8 cellular contexts compared by ENCODE assay signal in the genomic region with DNA sequence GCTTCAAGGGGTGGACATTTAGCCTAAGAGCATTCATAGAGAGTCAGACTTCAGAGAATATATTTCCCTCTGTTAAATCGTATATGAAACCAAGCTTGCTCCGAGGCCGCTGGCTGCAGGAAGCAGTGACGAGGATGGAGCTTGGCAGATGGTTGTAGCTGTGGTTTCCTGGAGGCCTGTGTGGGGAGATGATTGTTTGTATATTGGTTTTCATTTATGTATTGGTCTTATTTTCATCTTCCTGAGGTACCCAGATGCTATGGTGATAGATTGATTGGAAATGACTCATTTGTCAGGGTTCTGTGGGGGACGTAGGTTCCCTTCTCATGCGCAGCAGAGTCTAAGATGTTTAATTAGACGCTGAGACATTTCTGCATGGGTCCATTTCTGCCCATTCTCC. TPM values are rescaled to one million over a fixed set of nuclear protein-coding genes. Genes with fewer than 3 reads are reported as not detected.
DNase-seq lines count a peak whose midpoint lies in the region; ATAC-seq and TF ChIP-seq lines count a peak whose summit lies in the region.

No MANE protein-coding gene starts in this region.

- H3K4me1 Mint-ChIP-seq in CD8-positive, alpha-beta T cell (ENCODE audit: low read depth) = peaks cover 78% of the 10 kb centered on the region

- H3K9me3 ChIP-seq in CD8-positive, alpha-beta T cell (ENCODE audit: low read length) = no peaks in the 10 kb centered on the region

- H3K27me3 ChIP-seq in CD8-positive, alpha-beta T cell (ENCODE audit: insufficient read depth, low read length) = no peaks in the 10 kb centered on the region

- no peak for TF ChIP-seq CTCF in CD8-positive, alpha-beta T cell (IDR thresholded peaks at IDR 0.05)

- H3K4me1 ChIP-seq in CD8-positive, alpha-beta T cell (ENCODE audit: insufficient read depth, low read length) = peaks cover 57% of the 10 kb centered on the region

- peak overlapping the region; percentile 95 for H3K27ac Mint-ChIP-seq in CD8-positive, alpha-beta T cell

- H3K4me3 Mint-ChIP-seq in CD8-positive, alpha-beta T cell = peak overlapping the region; percentile 74

- POLR2A ChIA-PET in CD8-positive, alpha-beta T cell (lab: Charles Lee) = interaction anchor here (1.0 to 2.4 kb wide), 11 partner anchors 8 to 132 kb away, joined by 3 to 17 read pairs (median 6); partner anchors contain the start of gene MAN1C1

- no peaks in the 10 kb centered on the region for H3K27me3 Mint-ChIP-seq in CD8-positive, alpha-beta T cell (ENCODE audit: low read depth)

- peaks cover 10% of the 10 kb centered on the region for H3K36me3 ChIP-seq in CD8-positive, alpha-beta T cell (ENCODE audit: insufficient read depth, low read length)

- H3K36me3 Mint-ChIP-seq in CD8-positive, alpha-beta T cell = peaks cover 51% of the 10 kb centered on the region

- peak overlapping the region; percentile 7 for H3K4me3 ChIP-seq in CD8-positive, alpha-beta T cell (ENCODE audit: low read depth, low read length)

- peak overlapping the region; percentile 57 for H3K27ac ChIP-seq in CD8-positive, alpha-beta T cell (ENCODE audit: low read depth, low read length)

- H3K9me3 Mint-ChIP-seq in CD8-positive, alpha-beta T cell = peaks cover 16% of the 10 kb centered on the region

- DNase-seq in CD8-positive, alpha-beta T cell = peak; percentile 53 to 85 (median 70)
- peak; percentile 75 for DNase-seq in activated CD8-positive, alpha-beta memory T cell treated with anti-CD3 and anti-CD28 coated beads for 24 hours
- DNase-seq in fibroblast of gingiva (ENCODE audit: low read depth) = peak; percentile 63
- peak; percentile 28 for DNase-seq in stimulated activated CD8-positive, alpha-beta memory T cell treated with anti-CD3 and anti-CD28 coated beads, Interleukin-12 subunit alpha, Interleukin-12 subunit beta, amount 100 ng/mL, for 4 hours (ENCODE audit: low read depth)
- no peak for DNase-seq in kidney tubule cell (ENCODE audit: low spot score)
- DNase-seq in GOT3 (lab: John Stamatoyannopoulos, UW) = no peak

- CTCF ChIA-PET in CD8-positive, alpha-beta T cell (lab: Charles Lee) = interaction anchor here (1.0 to 5.7 kb wide), 9 partner anchors 11 to 167 kb away, joined by 3 to 41 read pairs (median 5); no protein-coding TSS in a partner anchor

- ATAC-seq in CD8-positive, alpha-beta T cell = peak; percentile 84
- ATAC-seq in HG03460 (IDR thresholded peaks at IDR 0.05; ENCODE audit: unreplicated experiment) (peak; percentile 61), HG02623 (IDR thresholded peaks at IDR 0.05; ENCODE audit: unreplicated experiment) (no peak)

- intact Hi-C loops in CD8-positive, alpha-beta T cell (cut with DNase I, micrococcal nuclease) = loop anchor here (1.0 to 5.0 kb wide), 6 partner anchors 10 to 133 kb away; no protein-coding TSS in a partner anchor

RNA-seq across cellular contexts. Expression of gene MAN1C1, which starts 26.1 kb away (rescaled TPM):
- total RNA-seq in CD8-positive, alpha-beta T cell = 10 to 100 TPM; 24.6 to 25.7 TPM

Comparison
In these comparisons a context has a peak if more than half of its experiments do, and no peak if none do; other contexts are left out.
1. DNase-seq: peak in CD8-positive, alpha-beta T cell (7 of 7), activated CD8-positive, alpha-beta memory T cell treated with anti-CD3 and anti-CD28 coated beads for 24 hours (single experiment), fibroblast of gingiva (single experiment) and stimulated activated CD8-positive, alpha-beta memory T cell treated with anti-CD3 and anti-CD28 coated beads, Interleukin-12 subunit alpha, Interleukin-12 subunit beta, amount 100 ng/mL, for 4 hours (single experiment); none in kidney tubule cell (single experiment) and GOT3 (single experiment).